In genomic region chr6:54244430-54244829, GRCh38 we compare ENCODE assay signal across 9 cellular contexts.
A peak's percentile ranks its signal among the peaks of the same experiment; 100 is the strongest.
DNase-seq lines count a peak whose midpoint lies in the region; ATAC-seq, FAIRE-seq and TF ChIP-seq lines count a peak whose summit lies in the region.
"Had no signal": no experiment of that assay in that cellular context is flagged by ENCODE, and none has a peak within 500 bp of the region (broad histone marks: within the 10 kb centered on the region; RNA-seq: fewer than 3 reads in every experiment).

No MANE protein-coding gene starts in this region.

- no peaks in the 10 kb centered on the region for H3K79me2 ChIP-seq in astrocyte (ENCODE audit: insufficient read depth, low read length)

- TF ChIP-seq CTCF in Calu3 (IDR thresholded peaks at IDR 0.05; ENCODE audit: unreplicated experiment) (peak; percentile 61), astrocyte (IDR thresholded peaks at IDR 0.05; ENCODE audit: insufficient read depth, low read depth, low read length) (peak; percentile 45), mucosa of descending colon (IDR thresholded peaks at IDR 0.05) (no peak)

- CTCF ChIA-PET in Calu3 (lab: Charles Lee) = interaction anchor here (1.0 to 1.7 kb wide), 4 partner anchors 10 to 258 kb away, joined by 3 to 6 read pairs (median 4); no protein-coding TSS in a partner anchor
- CTCF ChIA-PET in activated CD4-positive, alpha-beta memory T cell treated with anti-CD3 and anti-CD28 coated beads, Interleukin-2, amount 10 ng/mL, durations not matched to agents 7 days and 5 days (lab: Charles Lee) = interaction anchor here (1.3 kb wide), 1 partner anchor 12 kb away, joined by 4 read pairs; no protein-coding TSS in a partner anchor

- H4K20me1 ChIP-seq in astrocyte (ENCODE audit: insufficient read depth, low read length) = no peaks in the 10 kb centered on the region

- H3K9me3 ChIP-seq in astrocyte (ENCODE audit: insufficient read depth, low read depth, low read length) (no peaks in the 10 kb centered on the region), mucosa of descending colon (no peaks in the 10 kb centered on the region)

- H3K9me3 Mint-ChIP-seq in Calu3 (ENCODE audit: low read depth, unreplicated experiment) (no peaks in the 10 kb centered on the region), astrocyte (ENCODE audit: unreplicated experiment) (no peaks in the 10 kb centered on the region)
- H3K9me3 Mint-ChIP-seq in activated CD4-positive, alpha-beta memory T cell treated with anti-CD3 and anti-CD28 coated beads, Interleukin-2, amount 10 ng/mL, durations not matched to agents 7 days and 5 days = no peaks in the 10 kb centered on the region
- no peaks in the 10 kb centered on the region for H3K9me3 Mint-ChIP-seq in stimulated activated naive B cell treated with anti-CD40 and anti-IgM and Interleukin-4, amounts not matched to agents 10 μg/mL and 1 μg/mL and 100 μg/mL, for 72 hours

- H3K36me3 ChIP-seq in astrocyte (ENCODE audit: insufficient read depth, low read length) = no peaks in the 10 kb centered on the region
- peaks cover 5% of the 10 kb centered on the region for H3K36me3 ChIP-seq in mucosa of descending colon (ENCODE audit: low read depth)

- no TSS peak for BruUV-seq in Calu3 (replicated peaks; lab: Mats Ljungman, UMichigan)

- intact Hi-C loops in Calu3 (cut with micrococcal nuclease; ENCODE audit: unreplicated experiment) = loop anchor here (5.0 kb wide), 1 partner anchor 257 kb away; no protein-coding TSS in a partner anchor
- intact Hi-C loops in mucosa of descending colon (cut with DNase I, micrococcal nuclease) = no loop called here

- H3K4me1 ChIP-seq in astrocyte (ENCODE audit: insufficient read depth, low read length) = no peaks in the 10 kb centered on the region
- no peaks in the 10 kb centered on the region for H3K4me1 ChIP-seq in mucosa of descending colon (ENCODE audit: low read depth)

- H3K36me3 Mint-ChIP-seq in Calu3 (ENCODE audit: insufficient read depth, unreplicated experiment) (no peaks in the 10 kb centered on the region), astrocyte (ENCODE audit: low read depth, unreplicated experiment) (no peaks in the 10 kb centered on the region)
- no peaks in the 10 kb centered on the region for H3K36me3 Mint-ChIP-seq in activated CD4-positive, alpha-beta memory T cell treated with anti-CD3 and anti-CD28 coated beads, Interleukin-2, amount 10 ng/mL, durations not matched to agents 7 days and 5 days (ENCODE audit: low read depth)
- H3K36me3 Mint-ChIP-seq in stimulated activated naive B cell treated with anti-CD40 and anti-IgM and Interleukin-4, amounts not matched to agents 10 μg/mL and 1 μg/mL and 100 μg/mL, for 72 hours = no peaks in the 10 kb centered on the region

- no peak for TF ChIP-seq POLR2A in GM12891 (IDR thresholded peaks at IDR 0.05; ENCODE audit: low read depth, low read length)

- FAIRE-seq in astrocyte (lab: Jason Lieb, UNC) = peak; percentile 88
- FAIRE-seq in GM12891 (lab: Jason Lieb, UNC) = no peak

- DNase-seq in Calu3 = no peak
- peak; percentile 4 for DNase-seq in HuH-7 (ENCODE audit: low spot score)
- peak; percentile 31 for DNase-seq in astrocyte (ENCODE audit: low read depth)
- DNase-seq in lung microvascular endothelial cell (ENCODE audit: low read depth in 2 of 2) = peak; percentile 44 to 48
- DNase-seq in activated CD4-positive, alpha-beta memory T cell treated with anti-CD3 and anti-CD28 coated beads, Interleukin-2, amount 10 ng/mL, durations not matched to agents 7 days and 5 days = no peak
- no peak for DNase-seq in stimulated activated naive B cell treated with anti-CD40 and anti-IgM and Interleukin-4, amounts not matched to agents 10 μg/mL and 1 μg/mL and 100 μg/mL, for 72 hours
- DNase-seq in mucosa of descending colon = no peak
- no peak for DNase-seq in GM12891 (ENCODE audit: insufficient read length, low spot score)

- H2AFZ ChIP-seq in astrocyte (ENCODE audit: low read depth, low read length) = no peak overlapping the region

- H3K9ac ChIP-seq in astrocyte (ENCODE audit: low read length) = no peak overlapping the region

- POLR2A ChIA-PET in activated CD4-positive, alpha-beta memory T cell treated with anti-CD3 and anti-CD28 coated beads, Interleukin-2, amount 10 ng/mL, durations not matched to agents 7 days and 5 days (lab: Charles Lee) = no interaction called here

- H3K4me1 Mint-ChIP-seq in Calu3 (ENCODE audit: low read depth, unreplicated experiment) (no peaks in the 10 kb centered on the region), astrocyte (ENCODE audit: low read depth, unreplicated experiment) (no peaks in the 10 kb centered on the region)
- H3K4me1 Mint-ChIP-seq in activated CD4-positive, alpha-beta memory T cell treated with anti-CD3 and anti-CD28 coated beads, Interleukin-2, amount 10 ng/mL, durations not matched to agents 7 days and 5 days = no peaks in the 10 kb centered on the region
- H3K4me1 Mint-ChIP-seq in stimulated activated naive B cell treated with anti-CD40 and anti-IgM and Interleukin-4, amounts not matched to agents 10 μg/mL and 1 μg/mL and 100 μg/mL, for 72 hours = no peaks in the 10 kb centered on the region

- no peak overlapping the region for H3K4me2 ChIP-seq in astrocyte (ENCODE audit: low read length)

- H3K4me3 ChIP-seq in astrocyte (ENCODE audit: insufficient read depth, low read depth, low read length) (no peak overlapping the region), mucosa of descending colon (no peak overlapping the region)
- H3K4me3 ChIP-seq: skin epidermis had no signal

- H3K27me3 Mint-ChIP-seq in Calu3 (ENCODE audit: unreplicated experiment) (no peaks in the 10 kb centered on the region), astrocyte (ENCODE audit: low read depth, unreplicated experiment) (no peaks in the 10 kb centered on the region)
- no peaks in the 10 kb centered on the region for H3K27me3 Mint-ChIP-seq in activated CD4-positive, alpha-beta memory T cell treated with anti-CD3 and anti-CD28 coated beads, Interleukin-2, amount 10 ng/mL, durations not matched to agents 7 days and 5 days
- H3K27me3 Mint-ChIP-seq in stimulated activated naive B cell treated with anti-CD40 and anti-IgM and Interleukin-4, amounts not matched to agents 10 μg/mL and 1 μg/mL and 100 μg/mL, for 72 hours = no peaks in the 10 kb centered on the region

- ATAC-seq in stimulated activated naive B cell treated with anti-CD40 and anti-IgM and Interleukin-4, amounts not matched to agents 10 μg/mL and 1 μg/mL and 100 μg/mL, for 72 hours (replicated peaks) = no peak
- ATAC-seq in mucosa of descending colon = no peak

- no peak overlapping the region for H3K27ac Mint-ChIP-seq in Calu3 (ENCODE audit: unreplicated experiment)
- no peak overlapping the region for H3K27ac Mint-ChIP-seq in astrocyte (ENCODE audit: unreplicated experiment)
- H3K27ac Mint-ChIP-seq in activated CD4-positive, alpha-beta memory T cell treated with anti-CD3 and anti-CD28 coated beads, Interleukin-2, amount 10 ng/mL, durations not matched to agents 7 days and 5 days = no peak overlapping the region
- H3K27ac Mint-ChIP-seq in stimulated activated naive B cell treated with anti-CD40 and anti-IgM and Interleukin-4, amounts not matched to agents 10 μg/mL and 1 μg/mL and 100 μg/mL, for 72 hours = no peak overlapping the region

- H3K4me3 Mint-ChIP-seq in Calu3 (ENCODE audit: low read depth, unreplicated experiment) (no peak overlapping the region), astrocyte (ENCODE audit: unreplicated experiment) (no peak overlapping the region)
- H3K4me3 Mint-ChIP-seq in activated CD4-positive, alpha-beta memory T cell treated with anti-CD3 and anti-CD28 coated beads, Interleukin-2, amount 10 ng/mL, durations not matched to agents 7 days and 5 days = no peak overlapping the region
- no peak overlapping the region for H3K4me3 Mint-ChIP-seq in stimulated activated naive B cell treated with anti-CD40 and anti-IgM and Interleukin-4, amounts not matched to agents 10 μg/mL and 1 μg/mL and 100 μg/mL, for 72 hours

- no peak overlapping the region for H3K27ac ChIP-seq in astrocyte (ENCODE audit: low read depth, low read length)
- H3K27ac ChIP-seq: skin epidermis had no signal

- no peaks in the 10 kb centered on the region for H3K27me3 ChIP-seq in astrocyte (ENCODE audit: insufficient read depth, low read length)

TF ChIP-seq in GM12891, 5 proteins besides CTCF, POLR2A, EP300 and RAD21:
- TF ChIP-seq TAF1 (IDR thresholded peaks at IDR 0.05; ENCODE audit: low read depth, low read length) = no peak
- TF ChIP-seq SPI1 (IDR thresholded peaks at IDR 0.05; ENCODE audit: low read depth, low read length) = no peak

Comparison
In these comparisons a context has a peak if more than half of its experiments do, and no peak if none do; other contexts are left out.
1. DNase-seq: peak in HuH-7 (single experiment), astrocyte (single experiment) and lung microvascular endothelial cell (2 of 2); none in Calu3 (single experiment), activated CD4-positive, alpha-beta memory T cell treated with anti-CD3 and anti-CD28 coated beads, Interleukin-2, amount 10 ng/mL, durations not matched to agents 7 days and 5 days (single experiment), stimulated activated naive B cell treated with anti-CD40 and anti-IgM and Interleukin-4, amounts not matched to agents 10 μg/mL and 1 μg/mL and 100 μg/mL, for 72 hours (single experiment), mucosa of descending colon (0 of 3) and GM12891 (single experiment).